Comparison of ENCODE assay signal across 8 cellular contexts in genomic region chr4:38177035-38177791, GRCh38.
A peak's percentile ranks its signal among the peaks of the same experiment; 100 is the strongest.
DNase-seq lines count a peak whose midpoint lies in the region; ATAC-seq, FAIRE-seq and TF ChIP-seq lines count a peak whose summit lies in the region.

No MANE protein-coding gene starts in this region.

- ATAC-seq in GM19328 (IDR thresholded peaks at IDR 0.05; ENCODE audit: unreplicated experiment): no peak

- H3K36me3 Mint-ChIP-seq in immature natural killer cell (no peaks in the 10 kb centered on the region), mesothelial cell of epicardium (no peaks in the 10 kb centered on the region)

- no peak for FAIRE-seq in GM12891 (lab: Jason Lieb, UNC)
- FAIRE-seq in GM12892 (lab: Jason Lieb, UNC): no peak

- DNase-seq in NCI-H2107 treated with DMSO at 0.1 percent for 48 hours (lab: John Stamatoyannopoulos, UW; ENCODE audit: unreplicated experiment): peak; percentile 7
- DNase-seq in activated effector memory CD4-positive, alpha-beta T cell treated with anti-CD3 and anti-CD28 coated beads, Interleukin-2, amount 50 U/mL, for 16 hours: peak; percentile 84
- DNase-seq in immature natural killer cell: peak; percentile 68 to 76 (median 76)
- DNase-seq in stimulated activated CD8-positive, alpha-beta memory T cell treated with anti-CD3 and anti-CD28 coated beads, Interleukin-12 subunit alpha, Interleukin-12 subunit beta, amount 100 ng/mL, for 4 hours (ENCODE audit: low read depth): peak; percentile 26
- DNase-seq in GM12891 (ENCODE audit: insufficient read length, low spot score): no peak
- no peak for DNase-seq in GM12892 (ENCODE audit: insufficient read length)
- DNase-seq in mesothelial cell of epicardium (ENCODE audit: low spot score in 2 of 2, unreplicated experiment in 2 of 2): no peak

- TF ChIP-seq POLR2A in GM12891 (IDR thresholded peaks at IDR 0.05; ENCODE audit: low read depth, low read length) (no peak), GM12892 (IDR thresholded peaks at IDR 0.05; ENCODE audit: low read depth, low read length) (no peak)

- H3K4me3 Mint-ChIP-seq in immature natural killer cell: peak overlapping the region; percentile 70 to 88 (median 85)
- no peak overlapping the region for H3K4me3 Mint-ChIP-seq in mesothelial cell of epicardium

- no peak for TF ChIP-seq CTCF in mesothelial cell of epicardium (IDR thresholded peaks at IDR 0.05; ENCODE audit: unreplicated experiment)

- H3K27ac Mint-ChIP-seq in immature natural killer cell: peak overlapping the region; percentile 65 to 91 (median 86)
- H3K27ac Mint-ChIP-seq in mesothelial cell of epicardium: no peak overlapping the region

- H3K9me3 Mint-ChIP-seq in immature natural killer cell: peaks cover 0 to under 1% (median 0%) of the 10 kb centered on the region in 6 donors
- H3K9me3 Mint-ChIP-seq in mesothelial cell of epicardium: peaks cover 5% of the 10 kb centered on the region

- peaks cover 25 to 50% of the 10 kb centered on the region in 2 donors for H3K4me1 Mint-ChIP-seq in immature natural killer cell
- H3K4me1 Mint-ChIP-seq in mesothelial cell of epicardium: peaks cover 34% of the 10 kb centered on the region

- H3K27me3 Mint-ChIP-seq in immature natural killer cell (ENCODE audit: low read depth in 3 of 3): peaks cover 2 to 10% (median 4%) of the 10 kb centered on the region in 3 donors
- no peaks in the 10 kb centered on the region for H3K27me3 Mint-ChIP-seq in mesothelial cell of epicardium (ENCODE audit: low read depth)

TF ChIP-seq in GM12891, 5 proteins besides CTCF, POLR2A, EP300 and RAD21:
- TF ChIP-seq TAF1 (IDR thresholded peaks at IDR 0.05; ENCODE audit: low read depth, low read length) (no peak), POU2F2 (IDR thresholded peaks at IDR 0.05; ENCODE audit: low read depth, low read length) (no peak), PAX5 (IDR thresholded peaks at IDR 0.05; ENCODE audit: insufficient read depth, low read length, severe bottlenecking) (no peak), POLR2AphosphoS5 (IDR thresholded peaks at IDR 0.05; ENCODE audit: low read depth, low read length) (no peak), SPI1 (IDR thresholded peaks at IDR 0.05; ENCODE audit: low read depth, low read length) (no peak)

Comparison
In these comparisons a context has a peak if more than half of its experiments do, and no peak if none do; other contexts are left out.
1. DNase-seq: peak in NCI-H2107 treated with DMSO at 0.1 percent for 48 hours (single experiment), activated effector memory CD4-positive, alpha-beta T cell treated with anti-CD3 and anti-CD28 coated beads, Interleukin-2, amount 50 U/mL, for 16 hours (single experiment), immature natural killer cell (3 of 3) and stimulated activated CD8-positive, alpha-beta memory T cell treated with anti-CD3 and anti-CD28 coated beads, Interleukin-12 subunit alpha, Interleukin-12 subunit beta, amount 100 ng/mL, for 4 hours (single experiment); none in GM12891 (single experiment), GM12892 (single experiment) and mesothelial cell of epicardium (0 of 2).